Comparison of ENCODE assay signal across 22 cellular contexts in genomic region chr5:112758676-112759075, GRCh38.
"Had no signal": no experiment of that assay in that cellular context is flagged by ENCODE, and none has a peak within 500 bp of the region (broad histone marks: within the 10 kb centered on the region; RNA-seq: fewer than 3 reads in every experiment).

No MANE protein-coding gene starts in this region.

- ATAC-seq: esophagus mucosa; gastrocnemius medialis; heart right ventricle; left cardiac atrium; left lobe of liver; left ventricle myocardium superior; naive thymus-derived CD4-positive, alpha-beta T cell; natural killer cell had no signal

- H3K36me3 ChIP-seq: gastrocnemius medialis had no signal

- H3K9me3 ChIP-seq: esophagus squamous epithelium, gastrocnemius medialis, heart right ventricle, lower lobe of right lung had no signal

- DNase-seq: dermis blood vessel endothelial cell; dorsolateral prefrontal cortex; effector CD4-positive, alpha-beta T cell; effector memory CD4-positive, alpha-beta T cell; erythroblast; esophagus squamous epithelium; foreskin fibroblast; foreskin melanocyte; gastrocnemius medialis; glutamatergic neuron; heart right ventricle; hippocampal formation; left cardiac atrium; left ventricle myocardium superior; lower lobe of right lung; mesenchymal stem cell; naive thymus-derived CD4-positive, alpha-beta T cell; natural killer cell had no signal

- H3K27ac ChIP-seq: coronary artery, epithelial cell of prostate, esophagus squamous epithelium, gastrocnemius medialis, heart right ventricle, lower lobe of right lung had no signal

- H3K4me1 ChIP-seq: lower lobe of right lung had no signal

- H3K27me3 ChIP-seq: dorsolateral prefrontal cortex, esophagus squamous epithelium, gastrocnemius medialis, heart right ventricle had no signal

- H3K4me3 ChIP-seq: coronary artery, dorsolateral prefrontal cortex, esophagus squamous epithelium, gastrocnemius medialis, heart right ventricle, lower lobe of right lung had no signal
